1 cellular context compared by ENCODE assay signal in genomic region chr9:85466834-85467233, GRCh38.
TF ChIP-seq lines count a peak whose summit lies in the region.

No MANE protein-coding gene starts in this region.

TF ChIP-seq in GM23338, 12 proteins besides CTCF, POLR2A, EP300 and RAD21 (continued from another document):
- TF ChIP-seq, protein P1, sequence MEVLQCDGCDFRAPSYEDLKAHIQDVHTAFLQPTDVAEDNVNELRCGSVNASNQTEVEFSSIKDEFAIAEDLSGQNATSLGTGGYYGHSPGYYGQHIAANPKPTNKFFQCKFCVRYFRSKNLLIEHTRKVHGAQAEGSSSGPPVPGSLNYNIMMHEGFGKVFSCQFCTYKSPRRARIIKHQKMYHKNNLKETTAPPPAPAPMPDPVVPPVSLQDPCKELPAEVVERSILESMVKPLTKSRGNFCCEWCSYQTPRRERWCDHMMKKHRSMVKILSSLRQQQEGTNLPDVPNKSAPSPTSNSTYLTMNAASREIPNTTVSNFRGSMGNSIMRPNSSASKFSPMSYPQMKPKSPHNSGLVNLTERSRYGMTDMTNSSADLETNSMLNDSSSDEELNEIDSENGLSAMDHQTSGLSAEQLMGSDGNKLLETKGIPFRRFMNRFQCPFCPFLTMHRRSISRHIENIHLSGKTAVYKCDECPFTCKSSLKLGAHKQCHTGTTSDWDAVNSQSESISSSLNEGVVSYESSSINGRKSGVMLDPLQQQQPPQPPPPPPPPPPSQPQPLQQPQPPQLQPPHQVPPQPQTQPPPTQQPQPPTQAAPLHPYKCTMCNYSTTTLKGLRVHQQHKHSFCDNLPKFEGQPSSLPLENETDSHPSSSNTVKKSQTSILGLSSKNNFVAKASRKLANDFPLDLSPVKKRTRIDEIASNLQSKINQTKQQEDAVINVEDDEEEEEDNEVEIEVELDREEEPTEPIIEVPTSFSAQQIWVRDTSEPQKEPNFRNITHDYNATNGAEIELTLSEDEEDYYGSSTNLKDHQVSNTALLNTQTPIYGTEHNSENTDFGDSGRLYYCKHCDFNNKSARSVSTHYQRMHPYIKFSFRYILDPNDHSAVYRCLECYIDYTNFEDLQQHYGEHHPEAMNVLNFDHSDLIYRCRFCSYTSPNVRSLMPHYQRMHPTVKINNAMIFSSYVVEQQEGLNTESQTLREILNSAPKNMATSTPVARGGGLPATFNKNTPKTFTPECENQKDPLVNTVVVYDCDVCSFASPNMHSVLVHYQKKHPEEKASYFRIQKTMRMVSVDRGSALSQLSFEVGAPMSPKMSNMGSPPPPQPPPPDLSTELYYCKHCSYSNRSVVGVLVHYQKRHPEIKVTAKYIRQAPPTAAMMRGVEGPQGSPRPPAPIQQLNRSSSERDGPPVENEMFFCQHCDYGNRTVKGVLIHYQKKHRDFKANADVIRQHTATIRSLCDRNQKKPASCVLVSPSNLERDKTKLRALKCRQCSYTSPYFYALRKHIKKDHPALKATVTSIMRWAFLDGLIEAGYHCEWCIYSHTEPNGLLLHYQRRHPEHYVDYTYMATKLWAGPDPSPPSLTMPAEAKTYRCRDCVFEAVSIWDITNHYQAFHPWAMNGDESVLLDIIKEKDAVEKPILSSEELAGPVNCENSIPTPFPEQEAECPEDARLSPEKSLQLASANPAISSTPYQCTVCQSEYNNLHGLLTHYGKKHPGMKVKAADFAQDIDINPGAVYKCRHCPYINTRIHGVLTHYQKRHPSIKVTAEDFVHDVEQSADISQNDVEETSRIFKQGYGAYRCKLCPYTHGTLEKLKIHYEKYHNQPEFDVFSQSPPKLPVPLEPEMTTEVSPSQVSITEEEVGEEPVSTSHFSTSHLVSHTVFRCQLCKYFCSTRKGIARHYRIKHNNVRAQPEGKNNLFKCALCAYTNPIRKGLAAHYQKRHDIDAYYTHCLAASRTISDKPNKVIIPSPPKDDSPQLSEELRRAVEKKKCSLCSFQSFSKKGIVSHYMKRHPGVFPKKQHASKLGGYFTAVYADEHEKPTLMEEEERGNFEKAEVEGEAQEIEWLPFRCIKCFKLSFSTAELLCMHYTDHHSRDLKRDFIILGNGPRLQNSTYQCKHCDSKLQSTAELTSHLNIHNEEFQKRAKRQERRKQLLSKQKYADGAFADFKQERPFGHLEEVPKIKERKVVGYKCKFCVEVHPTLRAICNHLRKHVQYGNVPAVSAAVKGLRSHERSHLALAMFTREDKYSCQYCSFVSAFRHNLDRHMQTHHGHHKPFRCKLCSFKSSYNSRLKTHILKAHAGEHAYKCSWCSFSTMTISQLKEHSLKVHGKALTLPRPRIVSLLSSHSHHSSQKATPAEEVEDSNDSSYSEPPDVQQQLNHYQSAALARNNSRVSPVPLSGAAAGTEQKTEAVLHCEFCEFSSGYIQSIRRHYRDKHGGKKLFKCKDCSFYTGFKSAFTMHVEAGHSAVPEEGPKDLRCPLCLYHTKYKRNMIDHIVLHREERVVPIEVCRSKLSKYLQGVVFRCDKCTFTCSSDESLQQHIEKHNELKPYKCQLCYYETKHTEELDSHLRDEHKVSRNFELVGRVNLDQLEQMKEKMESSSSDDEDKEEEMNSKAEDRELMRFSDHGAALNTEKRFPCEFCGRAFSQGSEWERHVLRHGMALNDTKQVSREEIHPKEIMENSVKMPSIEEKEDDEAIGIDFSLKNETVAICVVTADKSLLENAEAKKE (CRISPR knock-in tag; IDR thresholded peaks at IDR 0.05) = no peak
TF ChIP-seq in GM23338: peak in this region for 0.
